In the genomic region with DNA sequence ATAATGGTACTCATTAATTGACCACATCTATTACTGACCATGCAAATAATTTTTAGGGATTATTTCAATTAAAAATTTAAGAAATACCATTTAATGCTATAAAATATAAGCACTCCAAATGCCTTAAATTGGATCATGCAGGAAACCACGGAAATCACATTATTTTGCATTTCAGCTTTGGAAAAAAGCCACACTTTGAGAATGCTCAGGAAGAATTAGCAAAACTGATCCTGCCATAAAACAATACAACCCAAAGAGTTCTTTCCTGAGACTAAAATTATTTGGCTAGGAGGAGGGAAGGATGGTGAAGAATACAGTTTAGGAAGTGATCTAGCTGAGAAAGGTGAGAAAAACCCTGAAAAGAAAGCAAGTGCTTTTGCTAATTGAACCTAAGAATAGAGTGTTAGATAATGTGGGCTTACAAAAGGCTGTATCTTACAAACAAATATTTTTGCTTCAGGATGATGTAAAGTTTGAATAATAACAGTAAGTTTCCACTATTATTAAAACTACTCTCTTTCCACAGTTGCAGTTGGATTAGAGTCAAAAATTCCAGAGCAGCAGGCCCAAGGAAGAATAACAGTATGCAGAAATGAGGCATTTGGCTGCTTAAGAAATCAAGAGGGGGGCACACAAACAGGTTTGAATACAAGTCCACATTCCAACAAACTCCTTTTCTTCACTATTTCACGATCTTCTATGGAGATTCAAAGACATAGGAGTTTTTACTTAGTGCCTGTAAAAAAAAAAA, we compare ENCODE assay signal across 13 cellular contexts.
DNase-seq lines count a peak whose midpoint lies in the region; ATAC-seq, FAIRE-seq and TF ChIP-seq lines count a peak whose summit lies in the region.
"Had no signal": no experiment of that assay in that cellular context is flagged by ENCODE, and none has a peak within 500 bp of the region (broad histone marks: within the 10 kb centered on the region; RNA-seq: fewer than 3 reads in every experiment).

No MANE protein-coding gene starts in this region.

- ATAC-seq in Right ventricle myocardium superior (ENCODE audit: poor library complexity) (peak; percentile 58), right cardiac atrium (no peak)
- ATAC-seq: A549 had no signal

- peaks cover 3% of the 10 kb centered on the region for H3K36me3 Mint-ChIP-seq in chondrocyte (ENCODE audit: low read depth)
- H3K36me3 Mint-ChIP-seq in glutamatergic neuron (ENCODE audit: unreplicated experiment): no peaks in the 10 kb centered on the region

- FAIRE-seq in small intestine (lab: Jason Lieb, UNC): no peak
- FAIRE-seq: A549 had no signal

- H3K9me3 Mint-ChIP-seq in chondrocyte (ENCODE audit: low read depth): peaks cover 4% of the 10 kb centered on the region
- no peaks in the 10 kb centered on the region for H3K9me3 Mint-ChIP-seq in glutamatergic neuron (ENCODE audit: unreplicated experiment)

- H3K4me1 ChIP-seq in right cardiac atrium (ENCODE audit: control insufficient read depth, insufficient read depth, low read length): no peaks in the 10 kb centered on the region
- no peaks in the 10 kb centered on the region for H3K4me1 ChIP-seq in small intestine (ENCODE audit: control insufficient read depth in 2 of 2, insufficient read depth in 1 of 2, low read depth in 1 of 2, low read length in 1 of 2)
- H3K4me1 ChIP-seq: A549, Peyer's patch had no signal

- WGBS in right cardiac atrium: 32% methylated on average over 2 of the region's 2 CpGs
- 43 to 45% (median 45%) methylated on average over 2 of the region's 2 CpGs for WGBS in small intestine, 3 donors

- H3K4me3 Mint-ChIP-seq in chondrocyte (ENCODE audit: unreplicated experiment): no peak overlapping the region
- H3K4me3 Mint-ChIP-seq in glutamatergic neuron (ENCODE audit: unreplicated experiment): no peak overlapping the region

- H3K27ac Mint-ChIP-seq in chondrocyte (ENCODE audit: unreplicated experiment): peak overlapping the region; percentile 96
- no peak overlapping the region for H3K27ac Mint-ChIP-seq in glutamatergic neuron (ENCODE audit: unreplicated experiment)

- H3K4me1 Mint-ChIP-seq in chondrocyte (ENCODE audit: low read depth) (peaks cover 41% of the 10 kb centered on the region), glutamatergic neuron (ENCODE audit: low read depth, unreplicated experiment) (no peaks in the 10 kb centered on the region)

- no peaks in the 10 kb centered on the region for H3K27me3 Mint-ChIP-seq in chondrocyte (ENCODE audit: low read depth)
- H3K27me3 Mint-ChIP-seq in glutamatergic neuron (ENCODE audit: unreplicated experiment): peaks cover 2% of the 10 kb centered on the region

- no peak for TF ChIP-seq CTCF in chondrocyte (IDR thresholded peaks at IDR 0.05)
- TF ChIP-seq CTCF in glutamatergic neuron (IDR thresholded peaks at IDR 0.05; ENCODE audit: partially characterized antibody, unreplicated experiment): no peak

- no peak overlapping the region for H3K27ac ChIP-seq in right cardiac atrium (ENCODE audit: low read length)
- H3K27ac ChIP-seq in small intestine (ENCODE audit: low read depth in 1 of 2, low read length in 1 of 2): no peak overlapping the region
- H3K27ac ChIP-seq: A549, Peyer's patch had no signal

- H3K27me3 ChIP-seq in right cardiac atrium (ENCODE audit: control insufficient read depth, insufficient read depth) (no peaks in the 10 kb centered on the region), small intestine (ENCODE audit: control insufficient read depth in 2 of 2, insufficient read depth in 2 of 2, low read length in 2 of 2) (no peaks in the 10 kb centered on the region)
- H3K27me3 ChIP-seq: Peyer's patch had no signal

- DNase-seq in Right ventricle myocardium superior (no peak), right cardiac atrium (no peak), chondrocyte (ENCODE audit: low spot score) (no peak), iPS-NIHi11 (ENCODE audit: low spot score) (peak; percentile 22), smooth muscle cell of the brain vasculature (ENCODE audit: low read depth, low spot score) (peak; percentile 67), DMS 273 treated with DMSO at 0.1 percent for 48 hours (lab: John Stamatoyannopoulos, UW) (no peak), glutamatergic neuron (no peak), small intestine (no peak)
- DNase-seq: effector CD8-positive, alpha-beta T cell; NCI-H69; Peyer's patch; substantia nigra had no signal

- no peak overlapping the region for H3K4me3 ChIP-seq in right cardiac atrium (ENCODE audit: low read length)
- H3K4me3 ChIP-seq in small intestine (ENCODE audit: low read depth in 1 of 2, low read length in 2 of 2): no peak overlapping the region
- H3K4me3 ChIP-seq: A549, Peyer's patch had no signal

- H3K9me3 ChIP-seq in right cardiac atrium (ENCODE audit: control insufficient read depth, low read length) (no peaks in the 10 kb centered on the region), small intestine (ENCODE audit: control insufficient read depth, low read depth) (no peaks in the 10 kb centered on the region)
- H3K9me3 ChIP-seq: A549, Peyer's patch had no signal

- intact Hi-C loops in Right ventricle myocardium superior (cut with DNase I) (no loop called here), right cardiac atrium (cut with DNase I) (no loop called here)

- H3K36me3 ChIP-seq in small intestine (ENCODE audit: control insufficient read depth in 2 of 2, insufficient read depth in 2 of 2, low read length in 2 of 2): no peaks in the 10 kb centered on the region
- H3K36me3 ChIP-seq: Peyer's patch had no signal

Comparison
In these comparisons a context has a peak if more than half of its experiments do, and no peak if none do; other contexts are left out.
1. DNase-seq: peak in iPS-NIHi11 (single experiment) and smooth muscle cell of the brain vasculature (single experiment); none in Right ventricle myocardium superior (single experiment), right cardiac atrium (0 of 3), chondrocyte (single experiment), DMS 273 treated with DMSO at 0.1 percent for 48 hours (single experiment), glutamatergic neuron (single experiment) and small intestine (single experiment).